In the genomic region with DNA sequence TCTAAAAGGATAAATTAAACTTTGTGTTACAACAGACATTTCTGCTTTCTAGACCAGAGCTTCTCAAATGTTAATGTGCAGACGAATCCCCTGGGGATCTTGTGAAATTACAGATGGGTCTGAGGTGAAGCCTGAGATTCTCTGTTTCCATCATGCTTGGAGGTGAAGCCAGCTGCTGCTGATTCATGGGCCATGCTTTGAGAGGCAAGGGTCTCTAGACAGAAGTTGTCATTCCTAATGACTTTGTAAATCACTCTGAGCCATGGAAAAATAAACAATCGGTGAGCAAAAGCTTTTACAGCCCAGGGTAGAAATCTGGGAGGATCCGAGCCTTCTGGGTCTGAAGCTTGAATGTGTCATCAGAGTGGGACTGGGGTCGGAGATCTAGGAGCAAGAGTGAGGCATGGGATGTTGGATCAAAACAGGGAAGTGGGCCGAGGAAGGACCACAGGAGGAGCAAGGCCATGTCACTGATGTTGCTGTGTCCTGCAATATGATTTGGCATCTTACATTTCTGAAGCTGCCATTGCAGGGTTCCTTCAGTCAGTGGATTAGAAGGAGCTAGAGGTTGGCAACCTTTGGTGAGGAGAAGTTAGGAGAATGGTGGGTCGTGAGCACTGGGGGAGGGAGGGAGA, we compare ENCODE assay signal across 1 cellular context.
TF ChIP-seq lines count a peak whose summit lies in the region.

No MANE protein-coding gene starts in this region.

TF ChIP-seq in GM23338, 12 proteins besides CTCF, POLR2A, EP300 and RAD21 (continued from another document):
- TF ChIP-seq, protein P1, sequence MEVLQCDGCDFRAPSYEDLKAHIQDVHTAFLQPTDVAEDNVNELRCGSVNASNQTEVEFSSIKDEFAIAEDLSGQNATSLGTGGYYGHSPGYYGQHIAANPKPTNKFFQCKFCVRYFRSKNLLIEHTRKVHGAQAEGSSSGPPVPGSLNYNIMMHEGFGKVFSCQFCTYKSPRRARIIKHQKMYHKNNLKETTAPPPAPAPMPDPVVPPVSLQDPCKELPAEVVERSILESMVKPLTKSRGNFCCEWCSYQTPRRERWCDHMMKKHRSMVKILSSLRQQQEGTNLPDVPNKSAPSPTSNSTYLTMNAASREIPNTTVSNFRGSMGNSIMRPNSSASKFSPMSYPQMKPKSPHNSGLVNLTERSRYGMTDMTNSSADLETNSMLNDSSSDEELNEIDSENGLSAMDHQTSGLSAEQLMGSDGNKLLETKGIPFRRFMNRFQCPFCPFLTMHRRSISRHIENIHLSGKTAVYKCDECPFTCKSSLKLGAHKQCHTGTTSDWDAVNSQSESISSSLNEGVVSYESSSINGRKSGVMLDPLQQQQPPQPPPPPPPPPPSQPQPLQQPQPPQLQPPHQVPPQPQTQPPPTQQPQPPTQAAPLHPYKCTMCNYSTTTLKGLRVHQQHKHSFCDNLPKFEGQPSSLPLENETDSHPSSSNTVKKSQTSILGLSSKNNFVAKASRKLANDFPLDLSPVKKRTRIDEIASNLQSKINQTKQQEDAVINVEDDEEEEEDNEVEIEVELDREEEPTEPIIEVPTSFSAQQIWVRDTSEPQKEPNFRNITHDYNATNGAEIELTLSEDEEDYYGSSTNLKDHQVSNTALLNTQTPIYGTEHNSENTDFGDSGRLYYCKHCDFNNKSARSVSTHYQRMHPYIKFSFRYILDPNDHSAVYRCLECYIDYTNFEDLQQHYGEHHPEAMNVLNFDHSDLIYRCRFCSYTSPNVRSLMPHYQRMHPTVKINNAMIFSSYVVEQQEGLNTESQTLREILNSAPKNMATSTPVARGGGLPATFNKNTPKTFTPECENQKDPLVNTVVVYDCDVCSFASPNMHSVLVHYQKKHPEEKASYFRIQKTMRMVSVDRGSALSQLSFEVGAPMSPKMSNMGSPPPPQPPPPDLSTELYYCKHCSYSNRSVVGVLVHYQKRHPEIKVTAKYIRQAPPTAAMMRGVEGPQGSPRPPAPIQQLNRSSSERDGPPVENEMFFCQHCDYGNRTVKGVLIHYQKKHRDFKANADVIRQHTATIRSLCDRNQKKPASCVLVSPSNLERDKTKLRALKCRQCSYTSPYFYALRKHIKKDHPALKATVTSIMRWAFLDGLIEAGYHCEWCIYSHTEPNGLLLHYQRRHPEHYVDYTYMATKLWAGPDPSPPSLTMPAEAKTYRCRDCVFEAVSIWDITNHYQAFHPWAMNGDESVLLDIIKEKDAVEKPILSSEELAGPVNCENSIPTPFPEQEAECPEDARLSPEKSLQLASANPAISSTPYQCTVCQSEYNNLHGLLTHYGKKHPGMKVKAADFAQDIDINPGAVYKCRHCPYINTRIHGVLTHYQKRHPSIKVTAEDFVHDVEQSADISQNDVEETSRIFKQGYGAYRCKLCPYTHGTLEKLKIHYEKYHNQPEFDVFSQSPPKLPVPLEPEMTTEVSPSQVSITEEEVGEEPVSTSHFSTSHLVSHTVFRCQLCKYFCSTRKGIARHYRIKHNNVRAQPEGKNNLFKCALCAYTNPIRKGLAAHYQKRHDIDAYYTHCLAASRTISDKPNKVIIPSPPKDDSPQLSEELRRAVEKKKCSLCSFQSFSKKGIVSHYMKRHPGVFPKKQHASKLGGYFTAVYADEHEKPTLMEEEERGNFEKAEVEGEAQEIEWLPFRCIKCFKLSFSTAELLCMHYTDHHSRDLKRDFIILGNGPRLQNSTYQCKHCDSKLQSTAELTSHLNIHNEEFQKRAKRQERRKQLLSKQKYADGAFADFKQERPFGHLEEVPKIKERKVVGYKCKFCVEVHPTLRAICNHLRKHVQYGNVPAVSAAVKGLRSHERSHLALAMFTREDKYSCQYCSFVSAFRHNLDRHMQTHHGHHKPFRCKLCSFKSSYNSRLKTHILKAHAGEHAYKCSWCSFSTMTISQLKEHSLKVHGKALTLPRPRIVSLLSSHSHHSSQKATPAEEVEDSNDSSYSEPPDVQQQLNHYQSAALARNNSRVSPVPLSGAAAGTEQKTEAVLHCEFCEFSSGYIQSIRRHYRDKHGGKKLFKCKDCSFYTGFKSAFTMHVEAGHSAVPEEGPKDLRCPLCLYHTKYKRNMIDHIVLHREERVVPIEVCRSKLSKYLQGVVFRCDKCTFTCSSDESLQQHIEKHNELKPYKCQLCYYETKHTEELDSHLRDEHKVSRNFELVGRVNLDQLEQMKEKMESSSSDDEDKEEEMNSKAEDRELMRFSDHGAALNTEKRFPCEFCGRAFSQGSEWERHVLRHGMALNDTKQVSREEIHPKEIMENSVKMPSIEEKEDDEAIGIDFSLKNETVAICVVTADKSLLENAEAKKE (CRISPR knock-in tag; IDR thresholded peaks at IDR 0.05), result peak; percentile 17; the same call in 1 of the 2 replicates
- TF ChIP-seq REST (IDR thresholded peaks at IDR 0.05; ENCODE audit: unreplicated experiment), result no peak
